Comparison of ENCODE assay signal across 8 cellular contexts in genomic region chr15:89776274-89777072, GRCh38. TPM values are rescaled to one million over a fixed set of nuclear protein-coding genes. Genes with fewer than 3 reads are reported as not detected.
DNase-seq lines count a peak whose midpoint lies in the region; ATAC-seq and TF ChIP-seq lines count a peak whose summit lies in the region.

A gene with protein sequence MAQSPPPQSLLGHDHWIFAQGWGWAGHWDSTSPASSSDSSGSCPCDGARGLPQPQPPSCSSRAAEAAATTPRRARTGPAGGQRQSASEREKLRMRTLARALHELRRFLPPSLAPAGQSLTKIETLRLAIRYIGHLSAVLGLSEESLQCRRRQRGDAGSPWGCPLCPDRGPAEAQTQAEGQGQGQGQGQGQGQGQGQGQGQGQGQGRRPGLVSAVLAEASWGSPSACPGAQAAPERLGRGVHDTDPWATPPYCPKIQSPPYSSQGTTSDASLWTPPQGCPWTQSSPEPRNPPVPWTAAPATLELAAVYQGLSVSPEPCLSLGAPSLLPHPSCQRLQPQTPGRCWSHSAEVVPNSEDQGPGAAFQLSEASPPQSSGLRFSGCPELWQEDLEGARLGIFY (plus strand): TSS chr15:89776332. CDS start chr15:89776358, 26 bp downstream.

- H3K36me3 ChIP-seq in Peyer's patch (no peaks in the 10 kb centered on the region), gastroesophageal sphincter (no peaks in the 10 kb centered on the region), neuron (ENCODE audit: insufficient read depth, low read length) (no peaks in the 10 kb centered on the region)

- TF ChIP-seq POLR2A in Peyer's patch (IDR thresholded peaks at IDR 0.05) (peak in 1 of 2 donors; percentile 17), gastroesophageal sphincter (IDR thresholded peaks at IDR 0.05) (no peak)

- WGBS in gastroesophageal sphincter (ENCODE audit: low coverage in 1 of 2), 2 donors, result 10% methylated on average over 2 of the region's 82 CpGs; no CpG with 5 or more reads in 1 of the 2 donors

- H3K9me3 ChIP-seq in Peyer's patch, result no peaks in the 10 kb centered on the region
- no peaks in the 10 kb centered on the region for H3K9me3 ChIP-seq in gastroesophageal sphincter
- H3K9me3 ChIP-seq in neuron (ENCODE audit: low read length), result no peaks in the 10 kb centered on the region

- ATAC-seq in HG03354 (IDR thresholded peaks at IDR 0.05; ENCODE audit: poor library complexity, severe bottlenecking, unreplicated experiment) (peak; percentile 76), gastroesophageal sphincter (peak; percentile 95)

- no peak for DNase-seq in GM12864 (ENCODE audit: low read depth)
- peak; percentile 36 to 88 (median 87) for DNase-seq in Peyer's patch
- DNase-seq in activated gamma-delta T cell treated with Interleukin-2 at 50 U/mL for 16 hours, result peak; percentile 26
- DNase-seq in substantia nigra (lab: John Stamatoyannopoulos, UW), result peak in 47 of 49 donors; percentile 8 to 86 (median 50)
- DNase-seq in GF-D8 (lab: John Stamatoyannopoulos, UW), result no peak

- TF ChIP-seq EP300 in gastroesophageal sphincter (IDR thresholded peaks at IDR 0.05), result no peak

- H3K27me3 ChIP-seq in Peyer's patch, result no peaks in the 10 kb centered on the region
- no peaks in the 10 kb centered on the region for H3K27me3 ChIP-seq in gastroesophageal sphincter
- peaks cover 7% of the 10 kb centered on the region for H3K27me3 ChIP-seq in neuron (ENCODE audit: insufficient read depth, low read length)

- peak within 1 kb of the TSS; percentile 52 for H2AFZ ChIP-seq in neuron (ENCODE audit: low read depth, low read length)

- peak within 1 kb of the TSS; percentile 57 for H3K4me3 ChIP-seq in GM12864 (ENCODE audit: low read depth, low read length)
- peak within 1 kb of the TSS; percentile 24 to 53 (median 47) for H3K4me3 ChIP-seq in Peyer's patch
- H3K4me3 ChIP-seq in gastroesophageal sphincter, result peak within 1 kb of the TSS; percentile 21 to 51
- H3K4me3 ChIP-seq in neuron (ENCODE audit: low read length), result peak within 1 kb of the TSS; percentile 19

- H3K4me1 ChIP-seq in Peyer's patch (peaks cover 2 to 21% (median 9%) of the 10 kb centered on the region in 4 donors), gastroesophageal sphincter (peaks cover 0 to 16% (median 9%) of the 10 kb centered on the region in 3 donors), neuron (ENCODE audit: insufficient read depth, low read length) (no peaks in the 10 kb centered on the region)

- TF ChIP-seq CTCF in GM12864 (IDR thresholded peaks at IDR 0.05; ENCODE audit: low read depth, low read length, missing control alignments) (peak; percentile 32), Peyer's patch (IDR thresholded peaks at IDR 0.05) (peak in 4 of 6 experiments; percentile 22 to 56 (median 52)), gastroesophageal sphincter (IDR thresholded peaks at IDR 0.05) (peak in 3 of 4 experiments; percentile 57 to 73 (median 69))

- peak within 1 kb of the TSS in 2 of 4 donors; percentile 12 to 20 for H3K27ac ChIP-seq in Peyer's patch
- peak within 1 kb of the TSS in 3 of 4 donors; percentile 40 to 72 (median 43) for H3K27ac ChIP-seq in gastroesophageal sphincter
- no peak within 1 kb of the TSS for H3K27ac ChIP-seq in substantia nigra (ENCODE audit: low read depth, low read length, poor library complexity, severe bottlenecking)

RNA-seq across cellular contexts. Expression of the gene that starts here (rescaled TPM):
- total RNA-seq in Peyer's patch (not detected), gastroesophageal sphincter (not detected)

Comparison
In these comparisons a context has a peak if more than half of its experiments do, and no peak if none do; other contexts are left out.
1. Peak in DNase-seq and H3K4me3 ChIP-seq in Peyer's patch; RNA of the gene not detected or under 1 TPM.
2. Peak in ATAC-seq, H3K4me3 ChIP-seq and H3K27ac ChIP-seq in gastroesophageal sphincter; RNA of the gene not detected or under 1 TPM.
3. DNase-seq: peak in activated gamma-delta T cell treated with Interleukin-2 at 50 U/mL for 16 hours (single experiment) and substantia nigra (47 of 49); none in GM12864 (single experiment) and GF-D8 (single experiment).
4. Peak in every context shown above with its lines, with median percentiles within 50 percentile points of each other: H3K4me3 ChIP-seq and CTCF ChIP-seq.